In genomic region chr14:92798811-92799210, GRCh38 we compare ENCODE assay signal across 2 cellular contexts.
A peak's percentile ranks its signal among the peaks of the same experiment; 100 is the strongest.
TF ChIP-seq lines count a peak whose summit lies in the region.

No MANE protein-coding gene starts in this region.

TF ChIP-seq in HepG2, 621 proteins besides CTCF, POLR2A, EP300 and RAD21 (continues in another document):
- TF ChIP-seq MEF2D (CRISPR knock-in tag; IDR thresholded peaks at IDR 0.05), result no peak
- TF ChIP-seq KLF16 (CRISPR knock-in tag; IDR thresholded peaks at IDR 0.05), result 0 out of 4 replicates have a peak, but pooled peaks of 1 of the 2 experiments have one; percentile 7
- no peak for TF ChIP-seq ZNF441 (CRISPR knock-in tag; IDR thresholded peaks at IDR 0.05; ENCODE audit: borderline replicate concordance)
- TF ChIP-seq SRSF9 (IDR thresholded peaks at IDR 0.05; ENCODE audit: borderline replicate concordance, insufficient read depth, low read depth, low read length, poor library complexity, severe bottlenecking), result no peak
- no peak for TF ChIP-seq ZNF121 (CRISPR knock-in tag; IDR thresholded peaks at IDR 0.05)
- no peak for TF ChIP-seq TP53 (CRISPR knock-in tag; conservative IDR thresholded peaks at IDR 0.05)
- no peak for TF ChIP-seq KMT2B (CRISPR knock-in tag; IDR thresholded peaks at IDR 0.05)
- TF ChIP-seq ARID2 (CRISPR knock-in tag; IDR thresholded peaks at IDR 0.05; ENCODE audit: borderline replicate concordance), result no peak
- no peak for TF ChIP-seq SIN3A (IDR thresholded peaks at IDR 0.05; ENCODE audit: borderline replicate concordance, low read depth, low read length)
- no peak for TF ChIP-seq ZNF75D (CRISPR knock-in tag; IDR thresholded peaks at IDR 0.05; ENCODE audit: borderline replicate concordance)
- TF ChIP-seq JUN (CRISPR knock-in tag; IDR thresholded peaks at IDR 0.05), result no peak
- no peak for TF ChIP-seq HMGXB4 (CRISPR knock-in tag; IDR thresholded peaks at IDR 0.05; ENCODE audit: borderline replicate concordance in 1 of 2, low read depth in 1 of 2)
- TF ChIP-seq ZC3H13 (CRISPR knock-in tag; IDR thresholded peaks at IDR 0.05), result peak; percentile 71; the same call in 1 of the 2 replicates
- no peak for TF ChIP-seq HNRNPLL (IDR thresholded peaks at IDR 0.05; ENCODE audit: low read depth, low read length, poor library complexity, severe bottlenecking)
- TF ChIP-seq ZNF597 (CRISPR knock-in tag; IDR thresholded peaks at IDR 0.05), result no peak
- peak; percentile 90; the same call in 1 of the 2 replicates for TF ChIP-seq ZNF770 (CRISPR knock-in tag; IDR thresholded peaks at IDR 0.05)
- no peak for TF ChIP-seq ZSCAN21 (CRISPR knock-in tag; IDR thresholded peaks at IDR 0.05; ENCODE audit: borderline replicate concordance)
- no peak for TF ChIP-seq ZNF564 (CRISPR knock-in tag; IDR thresholded peaks at IDR 0.05)
- no peak for TF ChIP-seq DZIP1 (CRISPR knock-in tag; IDR thresholded peaks at IDR 0.05)

TF ChIP-seq in GM23338, 12 proteins besides CTCF, POLR2A, EP300 and RAD21:
- TF ChIP-seq STAT1 (IDR thresholded peaks at IDR 0.05; ENCODE audit: unreplicated experiment) (no peak), JUNB (IDR thresholded peaks at IDR 0.05; ENCODE audit: unreplicated experiment) (no peak), ZNF114 (CRISPR knock-in tag; IDR thresholded peaks at IDR 0.05) (no peak), ETS1 (IDR thresholded peaks at IDR 0.05) (no peak), ZNF462 (CRISPR knock-in tag; IDR thresholded peaks at IDR 0.05) (no peak), EZH2 (IDR thresholded peaks at IDR 0.05; ENCODE audit: low read depth, unreplicated experiment) (no peak), NANOG (IDR thresholded peaks at IDR 0.05; ENCODE audit: borderline replicate concordance) (no peak), CREB1 (CRISPR knock-in tag; IDR thresholded peaks at IDR 0.05; ENCODE audit: low read depth) (no peak), ZNF331 (CRISPR knock-in tag; IDR thresholded peaks at IDR 0.05; ENCODE audit: low read depth) (no peak), REST (IDR thresholded peaks at IDR 0.05; ENCODE audit: unreplicated experiment) (no peak)
